8 cellular contexts compared by ENCODE assay signal in the genomic region with DNA sequence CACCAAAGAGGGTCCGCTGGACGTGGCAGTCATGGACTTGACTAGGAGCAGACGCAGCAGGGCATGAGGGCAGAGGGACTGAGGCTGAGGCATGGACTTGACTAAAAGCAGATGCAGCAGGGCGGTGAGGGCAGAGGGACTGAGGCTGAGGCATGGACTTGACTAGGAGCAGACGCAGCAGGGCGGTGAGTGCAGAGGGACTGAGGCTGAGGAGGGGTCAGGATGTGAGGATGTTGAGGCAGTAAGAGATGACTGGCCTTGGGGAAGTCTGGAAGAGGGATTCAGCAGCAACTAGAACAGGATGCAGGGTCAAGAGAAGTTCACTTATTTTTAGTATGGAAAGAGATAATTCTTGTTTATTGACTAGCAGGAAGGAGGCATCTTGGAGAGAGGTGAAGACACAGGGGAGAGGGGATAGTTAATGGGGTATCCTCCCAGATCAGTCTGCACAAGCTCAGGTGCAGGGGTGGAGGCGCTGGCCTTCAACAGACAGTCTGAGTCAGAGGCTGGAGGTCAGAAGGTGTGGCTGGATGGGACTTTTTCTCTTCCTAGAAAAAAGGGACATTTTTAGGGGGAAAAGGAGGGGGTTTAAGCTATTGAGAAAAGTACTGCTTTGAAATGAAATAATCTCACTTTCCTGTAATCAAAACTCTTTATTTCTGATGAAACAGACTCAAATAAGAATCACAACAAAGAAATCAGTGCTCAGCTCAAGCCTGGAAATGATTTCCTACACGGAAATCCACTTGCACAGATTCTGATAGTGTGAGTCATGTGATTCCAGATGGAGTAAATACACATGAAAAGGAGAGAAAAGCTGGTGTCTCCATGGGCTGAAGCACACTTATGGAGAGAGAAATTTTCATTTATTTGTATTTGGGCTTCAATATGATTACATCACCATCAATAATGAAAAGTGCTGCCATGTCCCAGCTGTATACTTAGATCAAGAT.
DNase-seq lines count a peak whose midpoint lies in the region; ATAC-seq and TF ChIP-seq lines count a peak whose summit lies in the region.

No MANE protein-coding gene starts in this region.

- 79 to 82% methylated on average over 6 to 8 of the region's 8 CpGs for WGBS in transverse colon (ENCODE audit: low coverage in 1 of 2), 2 donors

- H3K4me1 Mint-ChIP-seq in MCF 10A (ENCODE audit: insufficient read depth, unreplicated experiment) = peaks cover 6% of the 10 kb centered on the region
- H3K4me1 Mint-ChIP-seq in type B pancreatic cell (ENCODE audit: unreplicated experiment) = peaks cover 19% of the 10 kb centered on the region

- no peak for TF ChIP-seq EP300 in transverse colon (IDR thresholded peaks at IDR 0.05; ENCODE audit: low read depth)

- H3K36me3 Mint-ChIP-seq in MCF 10A (ENCODE audit: insufficient read depth, unreplicated experiment) (no peaks in the 10 kb centered on the region), type B pancreatic cell (no peaks in the 10 kb centered on the region)

- H3K27ac Mint-ChIP-seq in MCF 10A (ENCODE audit: low read depth, unreplicated experiment) (no peak overlapping the region), type B pancreatic cell (no peak overlapping the region)

- in situ Hi-C loops in transverse colon (cut with MboI; ENCODE audit: low pct_ligation_motif_present in 1 of 4, low pct_unique_long_range_greater_than_20kb in 1 of 4, low sequenced_read_pairs in 3 of 4) = no loop called here

- H3K4me1 ChIP-seq in cardiac muscle cell (ENCODE audit: low read depth) (peaks cover 37% of the 10 kb centered on the region), transverse colon (peaks cover 12 to 63% (median 30%) of the 10 kb centered on the region in 4 donors)

- H3K36me3 ChIP-seq in cardiac muscle cell (no peaks in the 10 kb centered on the region), transverse colon (no peaks in the 10 kb centered on the region)

- no TSS peak for BruUV-seq in MCF 10A (replicated peaks; lab: Mats Ljungman, UMichigan)

- intact Hi-C loops in Right ventricle myocardium inferior (cut with DNase I) = no loop called here
- intact Hi-C loops in MCF 10A (cut with micrococcal nuclease) = no loop called here
- intact Hi-C loops in transverse colon (cut with DNase I; ENCODE audit: low total_unique reads) = no loop called here

- TF ChIP-seq CTCF in cardiac muscle cell (IDR thresholded peaks at IDR 0.05; ENCODE audit: low read depth, low read length) (no peak), MCF 10A (IDR thresholded peaks at IDR 0.05; ENCODE audit: unreplicated experiment) (no peak), transverse colon (IDR thresholded peaks at IDR 0.05) (no peak), type B pancreatic cell (conservative IDR thresholded peaks at IDR 0.05) (no peak)

- POLR2A ChIA-PET in MCF 10A (lab: Yijun Ruan, JAX) = interaction anchor here (0.5 to 1.7 kb wide), 6 partner anchors 14 to 139 kb away, joined by 3 to 5 read pairs (median 4); no protein-coding TSS in a partner anchor

- no peaks in the 10 kb centered on the region for H3K9me3 Mint-ChIP-seq in MCF 10A (ENCODE audit: unreplicated experiment)
- no peaks in the 10 kb centered on the region for H3K9me3 Mint-ChIP-seq in type B pancreatic cell

- DNase-seq in cardiac muscle cell (ENCODE audit: low read depth in 1 of 2, low spot score in 1 of 2) (peak; percentile 17 to 67), Right ventricle myocardium inferior (ENCODE audit: missing footprints) (no peak), MCF 10A (ENCODE audit: unreplicated experiment) (peak; percentile 34), kidney glomerular epithelial cell (lab: John Stamatoyannopoulos, UW) (peak; percentile 49), transverse colon (peak; percentile 60), type B pancreatic cell (ENCODE audit: extremely low spot score, unreplicated experiment) (no peak)
- DNase-seq in effector CD8-positive, alpha-beta T cell (lab: John Stamatoyannopoulos, UW) = no peak

- H3K4me3 Mint-ChIP-seq in MCF 10A (ENCODE audit: unreplicated experiment) = no peak overlapping the region
- no peak overlapping the region for H3K4me3 Mint-ChIP-seq in type B pancreatic cell

- H3K4me3 ChIP-seq in cardiac muscle cell = no peak overlapping the region
- H3K4me3 ChIP-seq in transverse colon = no peak overlapping the region

- H3K9me3 ChIP-seq in cardiac muscle cell (ENCODE audit: low read depth) (no peaks in the 10 kb centered on the region), transverse colon (no peaks in the 10 kb centered on the region)

- ATAC-seq in Right ventricle myocardium inferior = no peak
- no peak for ATAC-seq in HG02588 (IDR thresholded peaks at IDR 0.05; ENCODE audit: unreplicated experiment)

- H3K27me3 ChIP-seq in cardiac muscle cell (no peaks in the 10 kb centered on the region), transverse colon (no peaks in the 10 kb centered on the region)

- CTCF ChIA-PET in MCF 10A (lab: Yijun Ruan, JAX) = interaction anchor here (0.6 to 1.4 kb wide), 5 partner anchors 99 to 371 kb away, joined by 3 to 8 read pairs (median 4); no protein-coding TSS in a partner anchor

- TF ChIP-seq POLR2A in transverse colon (IDR thresholded peaks at IDR 0.05) = no peak

- H3K27me3 Mint-ChIP-seq in MCF 10A (ENCODE audit: insufficient read depth, unreplicated experiment) = no peaks in the 10 kb centered on the region
- H3K27me3 Mint-ChIP-seq in type B pancreatic cell = peaks cover 3% of the 10 kb centered on the region

- H3K27ac ChIP-seq in cardiac muscle cell = peak overlapping the region; percentile 8
- peak overlapping the region; percentile 35 to 70 (median 62) for H3K27ac ChIP-seq in transverse colon

Comparison
In these comparisons a context has a peak if more than half of its experiments do, and no peak if none do; other contexts are left out.
1. DNase-seq: peak in cardiac muscle cell (2 of 2), MCF 10A (single experiment), kidney glomerular epithelial cell (single experiment) and transverse colon (single experiment); none in Right ventricle myocardium inferior (single experiment), type B pancreatic cell (single experiment) and effector CD8-positive, alpha-beta T cell (single experiment).